Comparison of ENCODE assay signal across 8 cellular contexts in genomic region chr11:63768232-63769043, GRCh38. TPM values are rescaled to one million over a fixed set of nuclear protein-coding genes. Genes with fewer than 3 reads are reported as not detected.
DNase-seq lines count a peak whose midpoint lies in the region; ATAC-seq and TF ChIP-seq lines count a peak whose summit lies in the region.

Gene ZFTA (minus strand): TSS chr11:63768775. CDS start chr11:63768622, 153 bp downstream.

- H3K9ac ChIP-seq in liver (ENCODE audit: low read depth in 1 of 2, low read length in 2 of 2): peak within 1 kb of the TSS; percentile 72 to 77

- POLR2A ChIA-PET in GM10248 (lab: Yijun Ruan, JAX): no interaction called here

- peak in 1 of 2 donors; percentile 31 for TF ChIP-seq RAD21 in liver (IDR thresholded peaks at IDR 0.05)

- peak within 1 kb of the TSS; percentile 52 to 97 (median 85) for H3K4me3 ChIP-seq in liver (ENCODE audit: low read depth in 1 of 3, low read length in 3 of 3)

- H3K36me3 ChIP-seq in liver (ENCODE audit: control insufficient read depth in 4 of 4, insufficient read depth in 3 of 4, low read depth in 1 of 4, low read length in 3 of 4): no peaks in the 10 kb centered on the region

- TF ChIP-seq CTCF in GM10248 (IDR thresholded peaks at IDR 0.05; ENCODE audit: control extremely low read depth, extremely low read depth, low read depth, missing control alignments) (peak; percentile 80), liver (IDR thresholded peaks at IDR 0.05; ENCODE audit: low read depth, low read length, missing input control) (peak; percentile 65)

- H3K27me3 ChIP-seq in liver (ENCODE audit: control insufficient read depth in 4 of 4, insufficient read depth in 4 of 4, low read length in 3 of 4): no peaks in the 10 kb centered on the region

- peaks cover 15 to 48% (median 34%) of the 10 kb centered on the region in 4 donors for H3K4me1 ChIP-seq in liver (ENCODE audit: control insufficient read depth in 4 of 4, insufficient read depth in 4 of 4, low read length in 3 of 4)

- CTCF ChIA-PET in GM10248 (lab: Yijun Ruan, JAX): interaction anchor here (0.7 to 3.6 kb wide), 27 partner anchors 11 to 413 kb away, joined by 3 to 27 read pairs (median 4); partner anchors contain the start of gene MARK2

- H3K27ac ChIP-seq in liver (ENCODE audit: low read depth in 1 of 2, low read length in 2 of 2): peak within 1 kb of the TSS; percentile 73 to 82

- DNase-seq in GM10248 (ENCODE audit: extremely low spot score): peak; percentile 89
- peak; percentile 55 for DNase-seq in NCI-H2171 treated with DMSO at 0.1 percent for 48 hours (lab: John Stamatoyannopoulos, UW)
- DNase-seq in activated CD4-positive, alpha-beta T cell treated with anti-CD3 and anti-CD28 coated beads for 48 hours: peak; percentile 60
- peak; percentile 66 for DNase-seq in dermis blood vessel endothelial cell
- DNase-seq in stimulated activated CD4-positive, alpha-beta T cell treated with anti-CD3 and anti-CD28 coated beads, TNF-alpha, amount 100 ng/mL, for 1 hour (ENCODE audit: low read depth in 3 of 3, low spot score in 1 of 3): peak in 2 of 3 donors; percentile 31 to 56
- no peak for DNase-seq in DMS153 (lab: John Stamatoyannopoulos, UW)

- no peaks in the 10 kb centered on the region for H3K9me3 ChIP-seq in liver (ENCODE audit: control insufficient read depth in 4 of 4, low read length in 3 of 4)

- under 1% methylated on average over 114 of the region's 114 CpGs for WGBS in liver

- ATAC-seq in HG02571 (IDR thresholded peaks at IDR 0.05; ENCODE audit: unreplicated experiment): peak; percentile 46

TF ChIP-seq in liver, 16 proteins besides CTCF, POLR2A, EP300 and RAD21:
- no peak for TF ChIP-seq JUND (IDR thresholded peaks at IDR 0.05)
- no peak for TF ChIP-seq SP1 (IDR thresholded peaks at IDR 0.05)
- TF ChIP-seq TAF1 (conservative IDR thresholded peaks at IDR 0.05): no peak
- TF ChIP-seq ZBTB33 (IDR thresholded peaks at IDR 0.05): no peak
- TF ChIP-seq HNF4A (conservative IDR thresholded peaks at IDR 0.05): no peak
- TF ChIP-seq YY1 (IDR thresholded peaks at IDR 0.05): no peak
- no peak for TF ChIP-seq RXRA (IDR thresholded peaks at IDR 0.05)
- TF ChIP-seq GABPA (IDR thresholded peaks at IDR 0.05 in 1 of 2, conservative IDR thresholded peaks at IDR 0.05 in 1 of 2): no peak
- TF ChIP-seq REST (IDR thresholded peaks at IDR 0.05): no peak
TF ChIP-seq in liver: peak in this region for 0.

RNA-seq across cellular contexts. Expression of gene ZFTA, which starts in this region (rescaled TPM):
- 25.4 and 30.1 TPM in 2 replicates for total RNA-seq in dermis blood vessel endothelial cell
- 10 to 100 TPM in 1 of 2 donors, 1 to 10 TPM in 1; 8.4 to 12.1 TPM for total RNA-seq in liver
- polyA plus RNA-seq in liver: 1 to 10 TPM; 1.7 to 5.2 TPM
